1 cellular context compared by ENCODE assay signal in the genomic region with DNA sequence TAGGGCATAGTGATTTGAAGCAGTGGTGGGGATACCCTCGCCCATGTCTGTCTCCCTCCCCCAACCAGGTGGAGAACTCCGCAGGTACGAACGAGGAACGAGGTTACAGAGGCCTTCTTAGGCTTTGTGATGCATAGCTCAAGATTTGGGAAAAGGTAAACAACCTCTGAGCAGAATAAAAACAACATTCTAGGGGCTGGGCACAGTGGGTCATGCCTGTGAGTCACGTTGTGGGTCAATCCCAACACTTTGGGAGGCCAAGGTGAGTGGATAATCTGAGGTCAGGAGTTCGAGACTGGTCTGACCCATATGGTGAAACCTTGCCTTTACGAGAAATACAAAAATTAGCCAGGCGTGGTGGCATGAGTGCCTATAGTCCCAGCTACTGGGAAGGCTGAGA.
TF ChIP-seq lines count a peak whose summit lies in the region.

No MANE protein-coding gene starts in this region.

TF ChIP-seq in H1, 55 proteins besides CTCF, POLR2A, EP300 and RAD21:
- no peak for TF ChIP-seq CEBPB (IDR thresholded peaks at IDR 0.05; ENCODE audit: low read depth, low read length)
- TF ChIP-seq SIRT6 (IDR thresholded peaks at IDR 0.05; ENCODE audit: low read length), result no peak
- no peak for TF ChIP-seq CBX5 (IDR thresholded peaks at IDR 0.05; ENCODE audit: low read depth, low read length)
- TF ChIP-seq SRF (IDR thresholded peaks at IDR 0.05; ENCODE audit: low read depth, low read length), result no peak
- TF ChIP-seq EGR1 (IDR thresholded peaks at IDR 0.05; ENCODE audit: borderline replicate concordance, low read depth, low read length), result no peak
- no peak for TF ChIP-seq GABPA (IDR thresholded peaks at IDR 0.05; ENCODE audit: borderline replicate concordance, insufficient read depth, low read length)
